In genomic region chr19:51158474-51159129, GRCh38 we compare ENCODE assay signal across 8 cellular contexts. TPM values are rescaled to one million over a fixed set of nuclear protein-coding genes. Genes with fewer than 3 reads are reported as not detected.
DNase-seq lines count a peak whose midpoint lies in the region; ATAC-seq and TF ChIP-seq lines count a peak whose summit lies in the region.

No MANE protein-coding gene starts in this region.

- TF ChIP-seq CTCF in OCI-LY3 (IDR thresholded peaks at IDR 0.05; ENCODE audit: low read depth, low read length), result peak; percentile 85
- TF ChIP-seq CTCF in fibroblast of villous mesenchyme (IDR thresholded peaks at IDR 0.05; ENCODE audit: insufficient read depth, low read depth, low read length), result peak; percentile 59
- TF ChIP-seq CTCF in parathyroid adenoma (IDR thresholded peaks at IDR 0.05), result peak; percentile 75

- H3K27ac ChIP-seq in OCI-LY3 (ENCODE audit: low read length) (no peak overlapping the region), parathyroid adenoma (no peak overlapping the region)

- H3K9ac ChIP-seq in OCI-LY3 (ENCODE audit: low read length) (no peak overlapping the region), parathyroid adenoma (no peak overlapping the region)

- 0 out of 2 replicates have a peak overlapping the region, but pooled peaks have one; percentile 55 for H2AFZ ChIP-seq in OCI-LY3 (ENCODE audit: low read depth, low read length)
- H2AFZ ChIP-seq in parathyroid adenoma, result peak overlapping the region; percentile 33

- H3K79me2 ChIP-seq in OCI-LY3 (ENCODE audit: low read length), result no peaks in the 10 kb centered on the region
- H3K79me2 ChIP-seq in parathyroid adenoma, result no peaks in the 10 kb centered on the region

- no peaks in the 10 kb centered on the region for H3K9me3 ChIP-seq in OCI-LY3 (ENCODE audit: insufficient read depth, low read length)
- no peaks in the 10 kb centered on the region for H3K9me3 ChIP-seq in parathyroid adenoma (ENCODE audit: control insufficient read depth, low read length)

- peaks cover 8% of the 10 kb centered on the region for H3K4me1 ChIP-seq in OCI-LY3 (ENCODE audit: low read length)
- no peaks in the 10 kb centered on the region for H3K4me1 ChIP-seq in parathyroid adenoma

- no peaks in the 10 kb centered on the region for H4K20me1 ChIP-seq in OCI-LY3 (ENCODE audit: insufficient read depth, low read length)

- H3K4me2 ChIP-seq in OCI-LY3 (ENCODE audit: low read length), result peak overlapping the region; percentile 37
- H3K4me2 ChIP-seq in parathyroid adenoma (ENCODE audit: low read length), result no peak overlapping the region

- H3K27me3 ChIP-seq in OCI-LY3 (ENCODE audit: low read depth, low read length), result peaks cover 33% of the 10 kb centered on the region
- H3K27me3 ChIP-seq in parathyroid adenoma (ENCODE audit: control insufficient read depth, insufficient read depth, low read length), result no peaks in the 10 kb centered on the region

- no peak for ATAC-seq in GM21447 (IDR thresholded peaks at IDR 0.05; ENCODE audit: unreplicated experiment)
- ATAC-seq in GM19467 (IDR thresholded peaks at IDR 0.05; ENCODE audit: unreplicated experiment), result no peak

- H3K36me3 ChIP-seq in OCI-LY3 (replicated peaks; ENCODE audit: low read depth, low read length), result no peaks in the 10 kb centered on the region
- no peaks in the 10 kb centered on the region for H3K36me3 ChIP-seq in parathyroid adenoma (ENCODE audit: control insufficient read depth, insufficient read depth, low read length)

- DNase-seq in SIG-M5 treated with dmso at 0.1 percent for 504 hours (lab: John Stamatoyannopoulos, UW; ENCODE audit: unreplicated experiment) (peak; percentile 45), SIG-M5 (lab: John Stamatoyannopoulos, UW) (no peak), activated T-cell treated with anti-CD3 and anti-CD28 coated beads for 4 hours (peak; percentile 73), fibroblast of villous mesenchyme (ENCODE audit: low read depth) (peak; percentile 12)

- H3K4me3 ChIP-seq in OCI-LY3 (ENCODE audit: low read length) (no peak overlapping the region), fibroblast of villous mesenchyme (ENCODE audit: low read depth, low read length) (no peak overlapping the region), parathyroid adenoma (ENCODE audit: low read depth, low read length) (no peak overlapping the region)

RNA-seq across cellular contexts. Expression of gene SIGLEC7, which starts 16.5 kb away (rescaled TPM):
- total RNA-seq in fibroblast of villous mesenchyme, result not detected in 2 replicates

RNA-seq across cellular contexts. Expression of gene SIGLEC9, which starts 33.9 kb away (rescaled TPM):
- total RNA-seq in fibroblast of villous mesenchyme, result under 0.01 TPM in 1 of 2 replicates, not detected in the other

RNA-seq across cellular contexts. Expression of gene CTU1, which starts 50.4 kb away (rescaled TPM):
- total RNA-seq in fibroblast of villous mesenchyme, result 4.8 and 5.2 TPM in 2 replicates
